25 cellular contexts compared by ENCODE assay signal in genomic region chr17:14808425-14808824, GRCh38.
DNase-seq lines count a peak whose midpoint lies in the region; ATAC-seq, FAIRE-seq and TF ChIP-seq lines count a peak whose summit lies in the region.
"Had no signal": no experiment of that assay in that cellular context is flagged by ENCODE, and none has a peak within 500 bp of the region (broad histone marks: within the 10 kb centered on the region; RNA-seq: fewer than 3 reads in every experiment).

No MANE protein-coding gene starts in this region.

- H3K36me3 ChIP-seq in kidney (ENCODE audit: control insufficient read depth in 1 of 2, insufficient read depth in 2 of 2, low read length in 2 of 2) = no peaks in the 10 kb centered on the region
- H3K36me3 ChIP-seq: BE2C, BLaER1 had no signal

- POLR2A ChIA-PET in RWPE1 (lab: Yijun Ruan, JAX; ENCODE audit: low non-redundant PET) = no interaction called here

- FAIRE-seq in A204.1 (lab: Jason Lieb, UNC) = peak; percentile 61
- FAIRE-seq in endometrium (lab: Jason Lieb, UNC) = peak; percentile 86
- peak; percentile 90 for FAIRE-seq in kidney (lab: Jason Lieb, UNC)
- FAIRE-seq: GM12878, GM12892, GM18507 had no signal

- H3K4me3 ChIP-seq in kidney (ENCODE audit: low read length in 2 of 2) = no peak overlapping the region
- H3K4me3 ChIP-seq: BLaER1, GM12878 had no signal

- no peaks in the 10 kb centered on the region for H3K4me1 ChIP-seq in kidney (ENCODE audit: control insufficient read depth in 1 of 2, insufficient read depth in 1 of 2, low read depth in 1 of 2, low read length in 2 of 2)
- H3K4me1 ChIP-seq: BE2C, BLaER1 had no signal

- intact Hi-C loops in kidney (cut with DNase I) = no loop called here

- DNase-seq in kidney = no peak
- DNase-seq in RWPE1 (ENCODE audit: low spot score) = no peak
- DNase-seq: ACHN; BE2C; C1 segment of cervical spinal cord; CD4-positive, alpha-beta memory T cell; CD4-positive, CD25-positive, alpha-beta regulatory T cell; CD8-positive, alpha-beta memory T cell; COR-L47; DMS 273 treated with DMSO at 0.1 percent for 48 hours; DMS153; DMS53; DMS79; DND-41; EL; GDM1 had no signal

- ATAC-seq in GM19328 (IDR thresholded peaks at IDR 0.05; ENCODE audit: unreplicated experiment) = no peak
- no peak for ATAC-seq in HG02938 (IDR thresholded peaks at IDR 0.05; ENCODE audit: unreplicated experiment)
- ATAC-seq: GM12878 had no signal

- H3K9me3 ChIP-seq in kidney (ENCODE audit: control insufficient read depth in 1 of 2, low read length in 2 of 2) = peaks cover 5% of the 10 kb centered on the region in 2 donors
- H3K9me3 ChIP-seq: BE2C had no signal

- CTCF ChIA-PET in RWPE1 (lab: Yijun Ruan, JAX) = no interaction called here

- H3K27ac ChIP-seq in kidney (ENCODE audit: low read depth in 2 of 2, low read length in 2 of 2) (no peak overlapping the region), RWPE1 (no peak overlapping the region)
- H3K27ac ChIP-seq: 22Rv1, BLaER1 had no signal

- TF ChIP-seq CTCF in kidney (IDR thresholded peaks at IDR 0.05; ENCODE audit: borderline replicate concordance, extremely low read depth, insufficient read depth) (no peak), RWPE1 (conservative IDR thresholded peaks at IDR 0.05; ENCODE audit: low read depth) (no peak)

- no peak overlapping the region for H3K9ac ChIP-seq in kidney (ENCODE audit: low read length in 2 of 2)
- H3K9ac ChIP-seq: BLaER1 had no signal
